In genomic region chr17:4551796-4552525, GRCh38 we compare ENCODE assay signal across 27 cellular contexts. TPM values are rescaled to one million over a fixed set of nuclear protein-coding genes. Genes with fewer than 3 reads are reported as not detected.
DNase-seq lines count a peak whose midpoint lies in the region; ATAC-seq, FAIRE-seq and TF ChIP-seq lines count a peak whose summit lies in the region.
"Had no signal": no experiment of that assay in that cellular context is flagged by ENCODE, and none has a peak within 500 bp of the region (broad histone marks: within the 10 kb centered on the region; RNA-seq: fewer than 3 reads in every experiment).

No MANE protein-coding gene starts in this region.

- no peak overlapping the region for H3K23ac ChIP-seq in trophoblast cell (ENCODE audit: low read length)

- TF ChIP-seq POLR2A in GM12891 (IDR thresholded peaks at IDR 0.05; ENCODE audit: low read depth, low read length) = no peak

- no peak overlapping the region for H3K4me3 ChIP-seq in CD8-positive, alpha-beta T cell (ENCODE audit: low read depth, low read length)
- H3K4me3 ChIP-seq in left lung (no peak overlapping the region), trophoblast cell (ENCODE audit: low read depth, low read length) (no peak overlapping the region)
- H3K4me3 ChIP-seq: A549; BLaER1 treated with 17β-estradiol and CSF1 and Interleukin-3, amounts not matched to agents 10 nM and 100 nM; PC-9 had no signal

- ATAC-seq in CD8-positive, alpha-beta T cell = no peak
- ATAC-seq in left lung = no peak
- no peak for ATAC-seq in GM21515 (IDR thresholded peaks at IDR 0.05; ENCODE audit: unreplicated experiment)

- no peak overlapping the region for H2AFZ ChIP-seq in trophoblast cell (ENCODE audit: insufficient read depth, low read length, poor library complexity)
- H2AFZ ChIP-seq: PC-9 had no signal

- no peak overlapping the region for H3K18ac ChIP-seq in trophoblast cell (ENCODE audit: low read length)

- no peak for TF ChIP-seq CTCF in CD8-positive, alpha-beta T cell (IDR thresholded peaks at IDR 0.05)
- TF ChIP-seq CTCF in VCaP (conservative IDR thresholded peaks at IDR 0.05) (no peak), left lung (IDR thresholded peaks at IDR 0.05) (no peak)

- intact Hi-C loops in CD8-positive, alpha-beta T cell (cut with DNase I, micrococcal nuclease) = no loop called here
- intact Hi-C loops in left lung (cut with DNase I) = no loop called here

- no peak overlapping the region for H2AK5ac ChIP-seq in trophoblast cell (ENCODE audit: low read length)

- H3K27ac ChIP-seq in CD8-positive, alpha-beta T cell (ENCODE audit: low read depth, low read length) = no peak overlapping the region
- peak overlapping the region; percentile 5; the same call in 1 of the 2 replicates for H3K27ac ChIP-seq in VCaP
- H3K27ac ChIP-seq in left lung = no peak overlapping the region
- no peak overlapping the region for H3K27ac ChIP-seq in trophoblast cell (ENCODE audit: low read depth, low read length)
- H3K27ac ChIP-seq: A549; BLaER1 treated with 17β-estradiol and CSF1 and Interleukin-3, amounts not matched to agents 10 nM and 100 nM; PC-9 had no signal

- CTCF ChIA-PET in CD8-positive, alpha-beta T cell (lab: Charles Lee) = interaction anchor here (0.9 to 3.7 kb wide), 4 partner anchors 13 to 138 kb away, joined by 3 to 14 read pairs (median 4); no protein-coding TSS in a partner anchor

- H3K27ac Mint-ChIP-seq in CD8-positive, alpha-beta T cell = no peak overlapping the region
- H3K27ac Mint-ChIP-seq: CD4-positive, alpha-beta T cell had no signal

- no CpG with 5 or more reads among the region's 27 CpGs for WGBS in trophoblast cell (ENCODE audit: extremely low coverage, insufficient coverage, insufficient read length)

- peaks cover 8% of the 10 kb centered on the region for H3K79me2 ChIP-seq in trophoblast cell (ENCODE audit: control insufficient read depth, insufficient read depth, low read length, poor library complexity)

- no peaks in the 10 kb centered on the region for H3K27me3 ChIP-seq in CD8-positive, alpha-beta T cell (ENCODE audit: insufficient read depth, low read length)
- H3K27me3 ChIP-seq in left lung = no peaks in the 10 kb centered on the region
- H3K27me3 ChIP-seq in trophoblast cell (ENCODE audit: insufficient read depth, low read length) = no peaks in the 10 kb centered on the region
- H3K27me3 ChIP-seq: BLaER1 treated with 17β-estradiol and CSF1 and Interleukin-3, amounts not matched to agents 10 nM and 100 nM had no signal

- H2BK12ac ChIP-seq in trophoblast cell (ENCODE audit: low read length) = no peak overlapping the region

- no peaks in the 10 kb centered on the region for H3K27me3 Mint-ChIP-seq in CD8-positive, alpha-beta T cell (ENCODE audit: low read depth)
- H3K27me3 Mint-ChIP-seq: CD4-positive, alpha-beta T cell had no signal

- no peak for DNase-seq in CD8-positive, alpha-beta T cell
- DNase-seq in left lung = peak; percentile 30 to 61
- no peak for DNase-seq in trophoblast cell
- no peak for DNase-seq in NCI-H82 (lab: John Stamatoyannopoulos, UW)
- no peak for DNase-seq in GM12891 (ENCODE audit: insufficient read length, low spot score)
- DNase-seq: AML-193; CD4-positive, alpha-beta T cell; COR-L47; Kasumi-1; NCI-H1105; NCI-H146; NCI-H1930; NCI-H2107; NCI-H748 treated with DMSO at 0.1 percent for 48 hours; NK-92 treated with Interleukin-12 subunit alpha and Interleukin-12 subunit beta, amount 100 ng/mL, for 24 hours; PC-9 had no signal

- H3K9me3 ChIP-seq in CD8-positive, alpha-beta T cell (ENCODE audit: low read length) = no peaks in the 10 kb centered on the region
- no peaks in the 10 kb centered on the region for H3K9me3 ChIP-seq in left lung
- H3K9me3 ChIP-seq in trophoblast cell (ENCODE audit: insufficient read depth, low read depth, low read length) = peaks cover 2% of the 10 kb centered on the region
- H3K9me3 ChIP-seq: A549; BLaER1 treated with 17β-estradiol and CSF1 and Interleukin-3, amounts not matched to agents 10 nM and 100 nM had no signal

- no peak overlapping the region for H2BK5ac ChIP-seq in trophoblast cell (ENCODE audit: low read depth, low read length, poor library complexity)

- peak overlapping the region; percentile 22 for H3K4me3 Mint-ChIP-seq in CD8-positive, alpha-beta T cell

- H3K36me3 ChIP-seq in CD8-positive, alpha-beta T cell (ENCODE audit: insufficient read depth, low read length) = peaks cover 52% of the 10 kb centered on the region
- H3K36me3 ChIP-seq in left lung (peaks cover 0 to 70% of the 10 kb centered on the region in 2 donors), trophoblast cell (ENCODE audit: control insufficient read depth in 1 of 2, insufficient read depth in 2 of 2, low read length in 2 of 2) (peaks cover 53 to 56% of the 10 kb centered on the region in 2 experiments)

- no peak overlapping the region for H4K12ac ChIP-seq in trophoblast cell (ENCODE audit: low read depth, low read length)

- H4K91ac ChIP-seq in trophoblast cell (ENCODE audit: low read depth, low read length) = no peak overlapping the region

- FAIRE-seq in GM12891 (lab: Jason Lieb, UNC) = no peak
- FAIRE-seq: A549, H54 had no signal

- H3K4me1 Mint-ChIP-seq in CD8-positive, alpha-beta T cell (ENCODE audit: low read depth) = peaks cover 27% of the 10 kb centered on the region

- peaks cover 8% of the 10 kb centered on the region for H3K79me1 ChIP-seq in trophoblast cell (ENCODE audit: low read length)

- H4K8ac ChIP-seq in trophoblast cell (ENCODE audit: low read depth, low read length) = no peak overlapping the region

- H3K36me3 Mint-ChIP-seq in CD8-positive, alpha-beta T cell = peaks cover 64% of the 10 kb centered on the region

- H3K9me3 Mint-ChIP-seq in CD8-positive, alpha-beta T cell = no peaks in the 10 kb centered on the region
- H3K9me3 Mint-ChIP-seq: CD4-positive, alpha-beta T cell had no signal

- H3K4me2 ChIP-seq in trophoblast cell (ENCODE audit: low read length) = no peak overlapping the region
- H3K4me2 ChIP-seq: A549; BLaER1 treated with 17β-estradiol and CSF1 and Interleukin-3, amounts not matched to agents 10 nM and 100 nM; PC-9 had no signal

- POLR2A ChIA-PET in CD8-positive, alpha-beta T cell (lab: Charles Lee) = interaction anchor here (0.6 kb wide), 1 partner anchor 67 kb away, joined by 3 read pairs; no protein-coding TSS in a partner anchor

- H3K4me1 ChIP-seq in CD8-positive, alpha-beta T cell (ENCODE audit: insufficient read depth, low read length) = peaks cover 26% of the 10 kb centered on the region
- peaks cover 13 to 25% of the 10 kb centered on the region in 2 donors for H3K4me1 ChIP-seq in left lung
- peaks cover 24 to 35% of the 10 kb centered on the region in 2 experiments for H3K4me1 ChIP-seq in trophoblast cell (ENCODE audit: control insufficient read depth in 1 of 2, insufficient read depth in 2 of 2, low read length in 2 of 2)

- peak overlapping the region; percentile 28 for H3K9ac ChIP-seq in trophoblast cell (ENCODE audit: low read length)

- no peak overlapping the region for H3K14ac ChIP-seq in trophoblast cell (ENCODE audit: low read length)

- H2BK120ac ChIP-seq in trophoblast cell (ENCODE audit: insufficient read depth, low read length, poor library complexity) = no peak overlapping the region

- H3K4ac ChIP-seq in trophoblast cell (ENCODE audit: low read depth, low read length) = no peak overlapping the region

TF ChIP-seq in GM12891, 5 proteins besides CTCF, POLR2A, EP300 and RAD21:
- no peak for TF ChIP-seq POU2F2 (IDR thresholded peaks at IDR 0.05; ENCODE audit: low read depth, low read length)
- TF ChIP-seq TAF1 (IDR thresholded peaks at IDR 0.05; ENCODE audit: low read depth, low read length) = no peak
- no peak for TF ChIP-seq PAX5 (IDR thresholded peaks at IDR 0.05; ENCODE audit: insufficient read depth, low read length, severe bottlenecking)

RNA-seq across cellular contexts. Expression of gene MYBBP1A, which starts 3.2 kb away (rescaled TPM):
- total RNA-seq in CD8-positive, alpha-beta T cell = 10 to 100 TPM; 69.8 to 71.8 TPM
- total RNA-seq in left lung = 10 to 100 TPM; 34.7 to 53.8 TPM
- 12.1 and 12.4 TPM in 2 replicates for polyA plus RNA-seq in trophoblast cell (2013)
- polyA plus RNA-seq in GM12891 (2012; ENCODE audit: low read depth, missing spikeins) = 41.7 TPM

RNA-seq across cellular contexts. Expression of gene GGT6, which starts 8.4 kb away (rescaled TPM):
- total RNA-seq in CD8-positive, alpha-beta T cell = not detected
- 10 to 100 TPM in 1 of 2 donors, 1 to 10 TPM in 1; 1.8 to 17.4 TPM for total RNA-seq in left lung
- not detected in 2 replicates for polyA plus RNA-seq in trophoblast cell (2013)
- not detected for polyA plus RNA-seq in GM12891 (2012; ENCODE audit: low read depth, missing spikeins)
- total RNA-seq: CD4-positive, alpha-beta T cell; Daoy; G401; M059J; RPMI7951; SK-MEL-5 had no signal
- polyA plus RNA-seq: A549 had no signal

RNA-seq across cellular contexts. Expression of gene SMTNL2, which starts 32.4 kb away (rescaled TPM):
- total RNA-seq in CD8-positive, alpha-beta T cell = not detected
- total RNA-seq in left lung = 1 to 10 TPM; 5.5 to 5.7 TPM
- polyA plus RNA-seq in trophoblast cell (2013) = 71.8 and 77.6 TPM in 2 replicates
- not detected for polyA plus RNA-seq in GM12891 (2012; ENCODE audit: low read depth, missing spikeins)
- total RNA-seq: CD4-positive, alpha-beta T cell; Daoy; G401; HT-29; M059J; PC-9; RPMI7951 had no signal

RNA-seq across cellular contexts. Expression of gene SPNS2, which starts 53.3 kb away (rescaled TPM):
- 1 to 10 TPM in 1 of 2 experiments, under 1 TPM in 1; 0.64 to 1.1 TPM for total RNA-seq in CD8-positive, alpha-beta T cell
- 10 to 100 TPM; 36.7 to 52.4 TPM for total RNA-seq in left lung
- polyA plus RNA-seq in trophoblast cell (2013) = 153 and 164 TPM in 2 replicates
- 0.47 TPM for polyA plus RNA-seq in GM12891 (2012; ENCODE audit: low read depth, missing spikeins)
- total RNA-seq: Daoy, RPMI7951 had no signal

Comparison
In these comparisons a context has a peak if more than half of its experiments do, and no peak if none do; other contexts are left out.
1. DNase-seq: peak in left lung (2 of 2); none in CD8-positive, alpha-beta T cell (0 of 7), trophoblast cell (0 of 2), NCI-H82 (single experiment) and GM12891 (single experiment).
2. RNA of gene SMTNL2, which starts 32.4 kb away (total RNA-seq): 5.5 to 5.7 TPM in left lung; not detected in CD8-positive, alpha-beta T cell; every median in the first group is over 4 times any median in the second.